9 cellular contexts compared by ENCODE assay signal in genomic region chr15:50652671-50653070, GRCh38.
"Had no signal": no experiment of that assay in that cellular context is flagged by ENCODE, and none has a peak within 500 bp of the region (broad histone marks: within the 10 kb centered on the region; RNA-seq: fewer than 3 reads in every experiment).

No MANE protein-coding gene starts in this region.

- H3K4me3 Mint-ChIP-seq: activated CD4-positive, alpha-beta T cell treated with anti-CD3 and anti-CD28 coated beads, Interleukin-2, amount 10 ng/mL, durations not matched to agents 7 days and 5 days; stimulated activated memory B cell treated with anti-CD40 and anti-IgM and Interleukin-4, amounts not matched to agents 10 μg/mL and 1 μg/mL and 100 μg/mL, for 72 hours had no signal

- DNase-seq: activated CD4-positive, alpha-beta T cell treated with anti-CD3 and anti-CD28 coated beads, Interleukin-2, amount 10 ng/mL, durations not matched to agents 7 days and 5 days; activated T-cell treated with anti-CD3 and anti-CD28 coated beads, Interleukin-2, amount 50 U/mL, for 1 hour; gastrocnemius medialis; heart right ventricle; kidney glomerular epithelial cell; psoas muscle; right lobe of liver; transverse colon had no signal

- H3K9me3 Mint-ChIP-seq: activated CD4-positive, alpha-beta T cell treated with anti-CD3 and anti-CD28 coated beads, Interleukin-2, amount 10 ng/mL, durations not matched to agents 7 days and 5 days; stimulated activated memory B cell treated with anti-CD40 and anti-IgM and Interleukin-4, amounts not matched to agents 10 μg/mL and 1 μg/mL and 100 μg/mL, for 72 hours had no signal

- ATAC-seq: gastrocnemius medialis; heart right ventricle; psoas muscle; right lobe of liver; stimulated activated memory B cell treated with anti-CD40 and anti-IgM and Interleukin-4, amounts not matched to agents 10 μg/mL and 1 μg/mL and 100 μg/mL, for 72 hours had no signal

- H3K27me3 Mint-ChIP-seq: activated CD4-positive, alpha-beta T cell treated with anti-CD3 and anti-CD28 coated beads, Interleukin-2, amount 10 ng/mL, durations not matched to agents 7 days and 5 days; stimulated activated memory B cell treated with anti-CD40 and anti-IgM and Interleukin-4, amounts not matched to agents 10 μg/mL and 1 μg/mL and 100 μg/mL, for 72 hours had no signal

- H3K27ac Mint-ChIP-seq: activated CD4-positive, alpha-beta T cell treated with anti-CD3 and anti-CD28 coated beads, Interleukin-2, amount 10 ng/mL, durations not matched to agents 7 days and 5 days had no signal
